ENCODE assay signal across 15 cellular contexts in the genomic region with DNA sequence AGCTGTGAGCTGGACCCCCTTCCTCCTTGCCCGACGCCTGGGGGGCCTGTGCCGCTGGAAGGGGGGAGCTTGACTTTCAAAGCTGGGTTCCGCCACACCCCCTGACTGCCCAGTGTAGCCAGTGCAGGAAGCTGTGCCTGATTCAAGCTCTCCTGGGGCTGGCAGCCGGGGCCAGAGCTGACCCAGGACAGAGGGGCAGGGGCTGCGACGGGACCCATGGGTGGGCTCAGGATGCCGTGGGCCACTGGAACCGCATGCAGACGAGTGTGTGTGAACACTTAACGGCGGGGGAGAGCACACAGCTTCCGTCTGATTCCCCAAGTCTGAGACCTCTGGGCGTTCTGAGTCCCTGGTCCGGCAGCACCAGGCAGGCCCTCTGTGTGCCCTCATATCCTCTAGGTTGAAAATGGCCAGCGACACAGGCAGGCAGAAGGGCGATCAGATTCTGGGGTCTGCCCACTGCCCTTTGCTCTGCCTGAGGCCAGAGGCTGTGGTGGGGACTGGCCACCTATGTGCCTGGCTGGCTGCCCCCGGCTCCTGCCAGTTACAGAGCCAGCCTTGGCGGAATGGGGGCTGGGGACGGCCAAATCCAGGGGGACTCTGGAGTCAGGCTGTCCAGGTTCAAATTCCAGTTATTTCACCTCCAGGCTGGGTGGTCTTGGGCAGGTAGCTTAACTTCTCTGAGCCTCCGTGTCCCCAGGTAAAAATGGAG. TPM values are rescaled to one million over a fixed set of nuclear protein-coding genes. Genes with fewer than 3 reads are reported as not detected.
DNase-seq lines count a peak whose midpoint lies in the region; ATAC-seq, FAIRE-seq and TF ChIP-seq lines count a peak whose summit lies in the region.
"Had no signal": no experiment of that assay in that cellular context is flagged by ENCODE, and none has a peak within 500 bp of the region (broad histone marks: within the 10 kb centered on the region; RNA-seq: fewer than 3 reads in every experiment).

No MANE protein-coding gene starts in this region.

- no peak overlapping the region for H2AK5ac ChIP-seq in mesenchymal stem cell (ENCODE audit: low read length, severe bottlenecking)

- H3K27ac Mint-ChIP-seq in activated CD8-positive, alpha-beta T cell treated with anti-CD3 and anti-CD28 coated beads, Interleukin-2, amount 10 ng/mL, durations not matched to agents 7 days and 5 days = no peak overlapping the region
- H3K27ac Mint-ChIP-seq: activated T-cell treated with anti-CD3 and anti-CD28 coated beads, Interleukin-2, amount 50 U/mL, for 24 hours; H9 had no signal

- in situ Hi-C loops in HAP-1 (cut with MboI; ENCODE audit: low sequenced_read_pairs) = no loop called here

- H2BK15ac ChIP-seq in mesenchymal stem cell (ENCODE audit: low read depth, poor library complexity, severe bottlenecking) = no peak overlapping the region

- no peak overlapping the region for H2BK5ac ChIP-seq in mesenchymal stem cell (ENCODE audit: low read depth, low read length, poor library complexity, severe bottlenecking)

- no peak overlapping the region for H3K4me3 Mint-ChIP-seq in activated CD8-positive, alpha-beta T cell treated with anti-CD3 and anti-CD28 coated beads, Interleukin-2, amount 10 ng/mL, durations not matched to agents 7 days and 5 days
- H3K4me3 Mint-ChIP-seq: activated T-cell treated with anti-CD3 and anti-CD28 coated beads, Interleukin-2, amount 50 U/mL, for 24 hours; central memory CD8-positive, alpha-beta T cell; H9 had no signal

- H3K4me2 ChIP-seq in mesenchymal stem cell (ENCODE audit: low read length, poor library complexity, severe bottlenecking) = no peak overlapping the region

- WGBS in mesenchymal stem cell = 84% methylated on average over 21 of the region's 21 CpGs

- no peak overlapping the region for H2AFZ ChIP-seq in mesenchymal stem cell (ENCODE audit: low read depth, low read length)

- no peak overlapping the region for H3K23ac ChIP-seq in mesenchymal stem cell (ENCODE audit: low read length in 2 of 2)

- no peaks in the 10 kb centered on the region for H3K79me1 ChIP-seq in mesenchymal stem cell (replicated peaks; ENCODE audit: low read length, poor library complexity, severe bottlenecking)

- no peak overlapping the region for H2BK12ac ChIP-seq in mesenchymal stem cell (ENCODE audit: low read length in 2 of 2)

- TF ChIP-seq CTCF in epithelial cell of proximal tubule (conservative IDR thresholded peaks at IDR 0.05; ENCODE audit: low read depth, low read length) (no peak), thoracic aorta (IDR thresholded peaks at IDR 0.05) (no peak)

- H3K9ac ChIP-seq in mesenchymal stem cell (ENCODE audit: low read length) = peak overlapping the region; percentile 45

- H3K4me1 ChIP-seq in SJCRH30 (peaks cover 3% of the 10 kb centered on the region; the same call in 1 of the 2 replicates), mesenchymal stem cell (ENCODE audit: control insufficient read depth, insufficient read depth, low read depth, low read length) (peaks cover 5% of the 10 kb centered on the region), thoracic aorta (ENCODE audit: control insufficient read depth in 1 of 2, low read depth in 2 of 2) (peaks cover 4 to 30% of the 10 kb centered on the region in 2 donors), HAP-1 (no peaks in the 10 kb centered on the region)
- H3K4me1 ChIP-seq: Caco-2 had no signal

- peaks cover 23% of the 10 kb centered on the region for H3K27me3 Mint-ChIP-seq in activated CD8-positive, alpha-beta T cell treated with anti-CD3 and anti-CD28 coated beads, Interleukin-2, amount 10 ng/mL, durations not matched to agents 7 days and 5 days (ENCODE audit: low read depth)

- H3K4me1 Mint-ChIP-seq in activated CD8-positive, alpha-beta T cell treated with anti-CD3 and anti-CD28 coated beads, Interleukin-2, amount 10 ng/mL, durations not matched to agents 7 days and 5 days (ENCODE audit: low read depth) = no peaks in the 10 kb centered on the region
- H3K4me1 Mint-ChIP-seq: central memory CD8-positive, alpha-beta T cell had no signal

- no peak overlapping the region for H2BK120ac ChIP-seq in mesenchymal stem cell (ENCODE audit: low read depth, low read length)

- DNase-seq in SJCRH30 = no peak
- no peak for DNase-seq in epithelial cell of proximal tubule (ENCODE audit: low read depth)
- DNase-seq in mesenchymal stem cell = no peak
- no peak for DNase-seq in thoracic aorta (ENCODE audit: low spot score)
- DNase-seq in activated CD8-positive, alpha-beta T cell treated with anti-CD3 and anti-CD28 coated beads, Interleukin-2, amount 10 ng/mL, durations not matched to agents 7 days and 5 days = no peak
- no peak for DNase-seq in HAP-1 (ENCODE audit: low spot score in 2 of 2)
- no peak for DNase-seq in HTR-8/SVneo (ENCODE audit: insufficient read length, low spot score)
- DNase-seq in LoVo (ENCODE audit: low spot score) = no peak
- DNase-seq: activated T-cell treated with anti-CD3 and anti-CD28 coated beads, Interleukin-2, amount 50 U/mL, for 24 hours; Caco-2; H9; Kasumi-1; NCI-H2107 had no signal

- no peak overlapping the region for H4K8ac ChIP-seq in mesenchymal stem cell (ENCODE audit: low read length)

- no peaks in the 10 kb centered on the region for H3K9me3 Mint-ChIP-seq in activated CD8-positive, alpha-beta T cell treated with anti-CD3 and anti-CD28 coated beads, Interleukin-2, amount 10 ng/mL, durations not matched to agents 7 days and 5 days (ENCODE audit: insufficient read depth)
- H3K9me3 Mint-ChIP-seq: activated T-cell treated with anti-CD3 and anti-CD28 coated beads, Interleukin-2, amount 50 U/mL, for 24 hours; central memory CD8-positive, alpha-beta T cell; H9 had no signal

- no peak overlapping the region for H3K18ac ChIP-seq in mesenchymal stem cell (ENCODE audit: low read depth in 1 of 2, low read length in 2 of 2)

- CTCF ChIA-PET in activated CD8-positive, alpha-beta T cell treated with anti-CD3 and anti-CD28 coated beads, Interleukin-2, amount 10 ng/mL, durations not matched to agents 7 days and 5 days (lab: Charles Lee) = no interaction called here

- H3K9me3 ChIP-seq in SJCRH30 (replicated peaks) (no peaks in the 10 kb centered on the region), mesenchymal stem cell (ENCODE audit: control insufficient read depth, low read length) (no peaks in the 10 kb centered on the region), thoracic aorta (no peaks in the 10 kb centered on the region), HAP-1 (no peaks in the 10 kb centered on the region)
- H3K9me3 ChIP-seq: Caco-2 had no signal

- POLR2A ChIA-PET in activated CD8-positive, alpha-beta T cell treated with anti-CD3 and anti-CD28 coated beads, Interleukin-2, amount 10 ng/mL, durations not matched to agents 7 days and 5 days (lab: Charles Lee) = no interaction called here

- peaks cover 39% of the 10 kb centered on the region for H3K27me3 ChIP-seq in SJCRH30
- peaks cover 0 to 14% of the 10 kb centered on the region in 2 experiments for H3K27me3 ChIP-seq in mesenchymal stem cell (ENCODE audit: control insufficient read depth in 1 of 2, insufficient read depth in 1 of 2, low read length in 2 of 2)
- H3K27me3 ChIP-seq in thoracic aorta (replicated peaks; ENCODE audit: insufficient read depth) = no peaks in the 10 kb centered on the region
- H3K27me3 ChIP-seq in HAP-1 (ENCODE audit: low read depth) = no peaks in the 10 kb centered on the region

- no peak for FAIRE-seq in HTR-8/SVneo (lab: Jason Lieb, UNC)
- FAIRE-seq: frontal cortex had no signal

- H3K27ac ChIP-seq in SJCRH30 (no peak overlapping the region), mesenchymal stem cell (ENCODE audit: low read length, poor library complexity, severe bottlenecking) (no peak overlapping the region), thoracic aorta (peak overlapping the region; percentile 11 to 38)

- no peak overlapping the region for H3K14ac ChIP-seq in mesenchymal stem cell (ENCODE audit: low read length in 2 of 2)

- no peak for ATAC-seq in thoracic aorta (ENCODE audit: insufficient number of reproducible peaks, low FRiP score, low read depth)
- no peak for ATAC-seq in activated CD8-positive, alpha-beta T cell treated with anti-CD3 and anti-CD28 coated beads, Interleukin-2, amount 10 ng/mL, durations not matched to agents 7 days and 5 days

- H3K36me3 ChIP-seq in SJCRH30 = no peaks in the 10 kb centered on the region
- no peaks in the 10 kb centered on the region for H3K36me3 ChIP-seq in mesenchymal stem cell (ENCODE audit: control insufficient read depth in 1 of 2, insufficient read depth in 2 of 2, low read depth in 1 of 2, low read length in 2 of 2)
- H3K36me3 ChIP-seq in thoracic aorta = no peaks in the 10 kb centered on the region
- H3K36me3 ChIP-seq in HAP-1 (replicated peaks) = no peaks in the 10 kb centered on the region

- H4K91ac ChIP-seq in mesenchymal stem cell (ENCODE audit: low read length) = no peak overlapping the region

- H3K4me3 ChIP-seq in SJCRH30 (peak overlapping the region; percentile 39), epithelial cell of proximal tubule (ENCODE audit: low read depth, low read length) (peak overlapping the region; percentile 69), mesenchymal stem cell (ENCODE audit: insufficient read depth in 1 of 2, low read depth in 1 of 2, low read length in 2 of 2) (peak overlapping the region in 1 of 2 experiments; percentile 72), thoracic aorta (peak overlapping the region; percentile 81), HAP-1 (no peak overlapping the region)

- H3K4ac ChIP-seq in mesenchymal stem cell (ENCODE audit: low read depth in 1 of 2, low read length in 2 of 2) = no peak overlapping the region

- H3K36me3 Mint-ChIP-seq in activated CD8-positive, alpha-beta T cell treated with anti-CD3 and anti-CD28 coated beads, Interleukin-2, amount 10 ng/mL, durations not matched to agents 7 days and 5 days (ENCODE audit: low read depth) = no peaks in the 10 kb centered on the region

RNA-seq across cellular contexts. Expression of a gene that starts 54.0 kb away (rescaled TPM):
- total RNA-seq in SJCRH30 (2014; rRNA removed; shearing (Covaris generic)) = 0.08 and 0.10 TPM in 2 replicates
- total RNA-seq in epithelial cell of proximal tubule (under 0.01 TPM in 1 of 2 replicates, not detected in the other), thoracic aorta (1 to 10 TPM in 1 of 2 donors, under 1 TPM in 1; 0.68 to 1.3 TPM)
- 0.03 TPM for polyA plus RNA-seq in mesenchymal stem cell (2013, experiment 1 of 2)
- 0.03 TPM for polyA plus RNA-seq in mesenchymal stem cell (2013, experiment 2 of 2)
- total RNA-seq in activated CD8-positive, alpha-beta T cell treated with anti-CD3 and anti-CD28 coated beads, Interleukin-2, amount 10 ng/mL, durations not matched to agents 7 days and 5 days = not detected

RNA-seq across cellular contexts. Expression of a gene that starts 55.1 kb away (rescaled TPM):
- 8.8 and 10.8 TPM in 2 replicates for total RNA-seq in SJCRH30 (2014; rRNA removed; shearing (Covaris generic))
- total RNA-seq in epithelial cell of proximal tubule = 10.1 and 25.1 TPM in 2 replicates
- polyA plus RNA-seq in mesenchymal stem cell (2013, experiment 1 of 2) = 5.9 TPM
- polyA plus RNA-seq in mesenchymal stem cell (2013, experiment 2 of 2) = 5.2 TPM
- 10 to 100 TPM; 55.1 to 66.5 TPM for total RNA-seq in thoracic aorta
- total RNA-seq in activated CD8-positive, alpha-beta T cell treated with anti-CD3 and anti-CD28 coated beads, Interleukin-2, amount 10 ng/mL, durations not matched to agents 7 days and 5 days = not detected

Comparison
In these comparisons a context has a peak if more than half of its experiments do, and no peak if none do; other contexts are left out.
1. H3K27ac ChIP-seq: peak in thoracic aorta (2 of 2); none in SJCRH30 (single experiment) and mesenchymal stem cell (single experiment).